8 cellular contexts compared by ENCODE assay signal in genomic region chr14:20606190-20606901, GRCh38. TPM values are rescaled to one million over a fixed set of nuclear protein-coding genes. Genes with fewer than 3 reads are reported as not detected.
DNase-seq lines count a peak whose midpoint lies in the region; ATAC-seq and TF ChIP-seq lines count a peak whose summit lies in the region.

No MANE protein-coding gene starts in this region.

- BruUV-seq in Caco-2 (replicated peaks; lab: Mats Ljungman, UMichigan): no TSS peak

- no peak overlapping the region for H3K4me3 Mint-ChIP-seq in Caco-2 (ENCODE audit: unreplicated experiment)

- H3K9me3 Mint-ChIP-seq in Caco-2 (ENCODE audit: unreplicated experiment): no peaks in the 10 kb centered on the region

- H3K4me1 Mint-ChIP-seq in Caco-2 (ENCODE audit: low read depth, unreplicated experiment): peaks cover 6% of the 10 kb centered on the region

- no peak overlapping the region for H3K27ac Mint-ChIP-seq in Caco-2 (ENCODE audit: unreplicated experiment)

- no peaks in the 10 kb centered on the region for H3K27me3 Mint-ChIP-seq in Caco-2 (ENCODE audit: insufficient read depth, unreplicated experiment)

- CTCF ChIA-PET in Caco-2 (lab: Charles Lee): interaction anchor here (0.6 to 1.1 kb wide), 2 partner anchors 191 to 260 kb away, joined by 3 read pairs; no protein-coding TSS in a partner anchor

- H3K9me3 ChIP-seq in Caco-2 (no peaks in the 10 kb centered on the region), lower lobe of right lung (no peaks in the 10 kb centered on the region), MG63 (no peaks in the 10 kb centered on the region)

- no peaks in the 10 kb centered on the region for H3K36me3 Mint-ChIP-seq in Caco-2 (ENCODE audit: insufficient read depth, unreplicated experiment)

- POLR2A ChIA-PET in Caco-2 (lab: Charles Lee): interaction anchor here (0.5 kb wide), 1 partner anchor 189 kb away, joined by 6 read pairs; no protein-coding TSS in a partner anchor

- ATAC-seq in lower lobe of right lung: peak in 1 of 2 donors; percentile 18
- no peak for ATAC-seq in GM21423 (IDR thresholded peaks at IDR 0.05; ENCODE audit: unreplicated experiment)

- DNase-seq in Caco-2 (peak; percentile 68 to 73), HT-29 (ENCODE audit: low spot score) (peak; percentile 52), astrocyte of the hippocampus (ENCODE audit: low read depth, low spot score) (peak; percentile 19), lower lobe of right lung (no peak), NCI-H1436 treated with DMSO at 0.1 percent for 48 hours (lab: John Stamatoyannopoulos, UW) (no peak), NCI-H2029 treated with DMSO at 0.1 percent for 48 hours (lab: John Stamatoyannopoulos, UW) (no peak), MG63 (no peak)

- TF ChIP-seq CTCF in Caco-2 (IDR thresholded peaks at IDR 0.05; ENCODE audit: insufficient read depth in 1 of 2, low read depth in 1 of 2, low read length in 1 of 2, severe bottlenecking in 1 of 2, unreplicated experiment in 1 of 2): peak; percentile 52 to 79
- peak; percentile 44 for TF ChIP-seq CTCF in lower lobe of right lung (IDR thresholded peaks at IDR 0.05)

- H3K4me3 ChIP-seq in Caco-2 (ENCODE audit: low read depth, low read length) (no peak overlapping the region), lower lobe of right lung (no peak overlapping the region), MG63 (no peak overlapping the region)

- H3K27me3 ChIP-seq in Caco-2 (replicated peaks; ENCODE audit: control insufficient read depth, insufficient read depth, low read length) (no peaks in the 10 kb centered on the region), lower lobe of right lung (ENCODE audit: low read depth) (no peaks in the 10 kb centered on the region), MG63 (no peaks in the 10 kb centered on the region)

- no peak overlapping the region for H3K27ac ChIP-seq in lower lobe of right lung

- H3K4me1 ChIP-seq in Caco-2 (no peaks in the 10 kb centered on the region), lower lobe of right lung (peaks cover 5% of the 10 kb centered on the region)

- no peaks in the 10 kb centered on the region for H3K36me3 ChIP-seq in Caco-2 (ENCODE audit: control insufficient read depth, insufficient read depth, low read length)
- no peaks in the 10 kb centered on the region for H3K36me3 ChIP-seq in lower lobe of right lung
- H3K36me3 ChIP-seq in MG63: no peaks in the 10 kb centered on the region

- intact Hi-C loops in Caco-2 (cut with micrococcal nuclease; ENCODE audit: unreplicated experiment): loop anchor here (1.0 to 2.0 kb wide), 2 partner anchors 75 to 194 kb away; partner anchors contain the start of gene TEP1
- intact Hi-C loops in lower lobe of right lung (cut with DNase I): loop anchor here (5.0 kb wide), 1 partner anchor 74 kb away; no protein-coding TSS in a partner anchor

RNA-seq across cellular contexts. Expression of gene RNASE12, which starts 15.2 kb away (rescaled TPM):
- not detected in 2 replicates for total RNA-seq in Caco-2 (2022)
- total RNA-seq in HT-29 (2014; rRNA removed; shearing (Covaris generic)): not detected in 2 replicates
- not detected for total RNA-seq in lower lobe of right lung
- not detected in 2 replicates for total RNA-seq in MG63 (2014; rRNA removed; shearing (Covaris generic); ENCODE audit: low replicate concordance)

RNA-seq across cellular contexts. Expression of gene RNASE11, which starts 18.5 kb away (rescaled TPM):
- total RNA-seq in Caco-2 (2022) (not detected in 2 replicates), lower lobe of right lung (not detected)
- not detected in 2 replicates for total RNA-seq in HT-29 (2014; rRNA removed; shearing (Covaris generic))
- total RNA-seq in MG63 (2014; rRNA removed; shearing (Covaris generic); ENCODE audit: low replicate concordance): not detected in 2 replicates

RNA-seq across cellular contexts. Expression of gene OR6S1, which starts 35.1 kb away (rescaled TPM):
- total RNA-seq in Caco-2 (2022): not detected in 2 replicates
- total RNA-seq in HT-29 (2014; rRNA removed; shearing (Covaris generic)): not detected in 2 replicates
- not detected for total RNA-seq in lower lobe of right lung
- not detected in 2 replicates for total RNA-seq in MG63 (2014; rRNA removed; shearing (Covaris generic); ENCODE audit: low replicate concordance)

RNA-seq across cellular contexts. Expression of gene RNASE9, which starts 45.5 kb away (rescaled TPM):
- total RNA-seq in Caco-2 (2022) (not detected in 2 replicates), lower lobe of right lung (not detected)
- not detected in 2 replicates for total RNA-seq in HT-29 (2014; rRNA removed; shearing (Covaris generic))
- not detected in 2 replicates for total RNA-seq in MG63 (2014; rRNA removed; shearing (Covaris generic); ENCODE audit: low replicate concordance)

Comparison
In these comparisons a context has a peak if more than half of its experiments do, and no peak if none do; other contexts are left out.
1. DNase-seq: peak in Caco-2 (2 of 2), HT-29 (single experiment) and astrocyte of the hippocampus (single experiment); none in lower lobe of right lung (single experiment), NCI-H1436 treated with DMSO at 0.1 percent for 48 hours (single experiment), NCI-H2029 treated with DMSO at 0.1 percent for 48 hours (single experiment) and MG63 (single experiment).